ENCODE assay signal across 20 cellular contexts in genomic region chr2:30965085-30965484, GRCh38.
"Had no signal": no experiment of that assay in that cellular context is flagged by ENCODE, and none has a peak within 500 bp of the region (broad histone marks: within the 10 kb centered on the region; RNA-seq: fewer than 3 reads in every experiment).

No MANE protein-coding gene starts in this region.

- H3K4me2 ChIP-seq: SK-N-SH had no signal

- H3K36me3 Mint-ChIP-seq: T-cell had no signal

- H3K4me1 Mint-ChIP-seq: T-cell had no signal

- H3K27ac ChIP-seq: HL-60, RWPE1 had no signal

- H3K9ac ChIP-seq: SK-N-SH had no signal

- H3K9me3 ChIP-seq: SK-N-SH had no signal

- H3K4me3 Mint-ChIP-seq: T-cell; T-helper 1 cell treated with Interleukin-12 subunit alpha and Interleukin-12 subunit beta and Interleukin-4 antibody, amounts not matched to agents 30 μg/mL and 1 μg/mL, for 36 hours had no signal

- H3K9me2 ChIP-seq: SK-N-SH had no signal

- H3K27ac Mint-ChIP-seq: T-cell; T-helper 1 cell treated with Interleukin-12 subunit alpha and Interleukin-12 subunit beta and Interleukin-4 antibody, amounts not matched to agents 30 μg/mL and 1 μg/mL, for 36 hours had no signal

- DNase-seq: KBM-7, MV-4-11, NCI-H1048, NCI-H1105, NCI-H1436 treated with DMSO at 0.1 percent for 48 hours, NCI-H1694, NCI-H187 treated with DMSO at 0.1 percent for 48 hours, NCI-H2029 treated with DMSO at 0.1 percent for 48 hours, NCI-H2107, NCI-H446 treated with DMSO at 0.1 percent for 48 hours, NCI-H524 treated with DMSO at 0.1 percent for 48 hours, NCI-H69, NCI-H774, SHP77, SK-N-SH, SW 1271, T-cell had no signal

- H3K9me3 Mint-ChIP-seq: T-cell; T-helper 1 cell treated with Interleukin-12 subunit alpha and Interleukin-12 subunit beta and Interleukin-4 antibody, amounts not matched to agents 30 μg/mL and 1 μg/mL, for 36 hours had no signal
